2 cellular contexts compared by ENCODE assay signal in genomic region chr7:6409091-6409490, GRCh38.
A peak's percentile ranks its signal among the peaks of the same experiment; 100 is the strongest.
TF ChIP-seq lines count a peak whose summit lies in the region.

No MANE protein-coding gene starts in this region.

TF ChIP-seq in K562, 482 proteins besides CTCF, POLR2A, EP300 and RAD21:
- TF ChIP-seq ZNF217 (CRISPR knock-in tag; IDR thresholded peaks at IDR 0.05) (no peak), ZNF780A (CRISPR knock-in tag; IDR thresholded peaks at IDR 0.05) (no peak), SIN3A (IDR thresholded peaks at IDR 0.05; ENCODE audit: borderline replicate concordance in 2 of 2, control insufficient read depth in 1 of 2, low read depth in 2 of 2, low read length in 2 of 2) (no peak), POLR2G (IDR thresholded peaks at IDR 0.05; ENCODE audit: low read depth, low read length) (0 out of 2 replicates have a peak, but pooled peaks have one; percentile 30), EHMT2 (IDR thresholded peaks at IDR 0.05) (no peak)

TF ChIP-seq in HepG2, 621 proteins besides CTCF, POLR2A, EP300 and RAD21:
- TF ChIP-seq HES4 (CRISPR knock-in tag; IDR thresholded peaks at IDR 0.05; ENCODE audit: borderline replicate concordance), result no peak
- TF ChIP-seq ZFP1 (CRISPR knock-in tag; IDR thresholded peaks at IDR 0.05), result no peak
- no peak for TF ChIP-seq CEBPB (IDR thresholded peaks at IDR 0.05; ENCODE audit: borderline replicate concordance, low read depth, low read length)
- TF ChIP-seq ZFP91 (CRISPR knock-in tag; IDR thresholded peaks at IDR 0.05; ENCODE audit: borderline replicate concordance), result no peak
- TF ChIP-seq ZNF3 (CRISPR knock-in tag; IDR thresholded peaks at IDR 0.05), result no peak
- no peak for TF ChIP-seq GLMP (CRISPR knock-in tag; IDR thresholded peaks at IDR 0.05; ENCODE audit: borderline replicate concordance)
- no peak for TF ChIP-seq RFX1 (IDR thresholded peaks at IDR 0.05)
- TF ChIP-seq MXD3 (CRISPR knock-in tag; IDR thresholded peaks at IDR 0.05), result no peak
- no peak for TF ChIP-seq ZNF432 (CRISPR knock-in tag; IDR thresholded peaks at IDR 0.05; ENCODE audit: borderline replicate concordance)
- no peak for TF ChIP-seq KDM2A (CRISPR knock-in tag; IDR thresholded peaks at IDR 0.05; ENCODE audit: borderline replicate concordance, low read depth)
- no peak for TF ChIP-seq ARID5B (CRISPR knock-in tag; IDR thresholded peaks at IDR 0.05)
- no peak for TF ChIP-seq ZNF660 (CRISPR knock-in tag; IDR thresholded peaks at IDR 0.05; ENCODE audit: borderline replicate concordance, low read depth)
- TF ChIP-seq TBP (CRISPR knock-in tag; IDR thresholded peaks at IDR 0.05), result no peak
- TF ChIP-seq FOXC1 (CRISPR knock-in tag; IDR thresholded peaks at IDR 0.05; ENCODE audit: borderline replicate concordance), result no peak
- TF ChIP-seq PPARG (CRISPR knock-in tag; conservative IDR thresholded peaks at IDR 0.05), result no peak
